Comparison of ENCODE assay signal across 17 cellular contexts in genomic region chr3:195172896-195173295, GRCh38.
"Had no signal": no experiment of that assay in that cellular context is flagged by ENCODE, and none has a peak within 500 bp of the region (broad histone marks: within the 10 kb centered on the region; RNA-seq: fewer than 3 reads in every experiment).

No MANE protein-coding gene starts in this region.

- H3K27ac ChIP-seq: thyroid gland had no signal

- H3K9me3 Mint-ChIP-seq: activated CD4-positive, alpha-beta memory T cell treated with anti-CD3 and anti-CD28 coated beads, Interleukin-2, amount 10 ng/mL, durations not matched to agents 7 days and 5 days; activated naive CD4-positive, alpha-beta T cell treated with anti-CD3 and anti-CD28 coated beads, Interleukin-2, amount 50 U/mL, for 24 hours; nephron progenitor cell; T-helper 2 cell treated with Interferon-gamma antibody and Interleukin-4, amounts not matched to agents 5 μg/mL and 100 μg/mL, for 36 hours had no signal

- H3K27me3 Mint-ChIP-seq: activated CD4-positive, alpha-beta memory T cell treated with anti-CD3 and anti-CD28 coated beads, Interleukin-2, amount 10 ng/mL, durations not matched to agents 7 days and 5 days; activated CD4-positive, alpha-beta T cell treated with anti-CD3 and anti-CD28 coated beads for 36 hours; activated CD8-positive, alpha-beta memory T cell treated with anti-CD3 and anti-CD28 coated beads, Interleukin-2, amount 10 ng/mL, durations not matched to agents 7 days and 5 days; activated naive CD4-positive, alpha-beta T cell treated with anti-CD3 and anti-CD28 coated beads, Interleukin-2, amount 50 U/mL, for 24 hours had no signal

- H3K4me3 ChIP-seq: lung, thyroid gland had no signal

- H3K4me3 Mint-ChIP-seq: activated CD4-positive, alpha-beta memory T cell treated with anti-CD3 and anti-CD28 coated beads, Interleukin-2, amount 10 ng/mL, durations not matched to agents 7 days and 5 days; activated CD4-positive, alpha-beta T cell treated with anti-CD3 and anti-CD28 coated beads for 36 hours; activated CD8-positive, alpha-beta memory T cell treated with anti-CD3 and anti-CD28 coated beads, Interleukin-2, amount 10 ng/mL, durations not matched to agents 7 days and 5 days; activated naive CD4-positive, alpha-beta T cell treated with anti-CD3 and anti-CD28 coated beads, Interleukin-2, amount 50 U/mL, for 24 hours; T-helper 2 cell treated with Interferon-gamma antibody and Interleukin-4, amounts not matched to agents 5 μg/mL and 100 μg/mL, for 36 hours had no signal

- DNase-seq: activated CD4-positive, alpha-beta memory T cell treated with anti-CD3 and anti-CD28 coated beads, Interleukin-2, amount 10 ng/mL, durations not matched to agents 7 days and 5 days; activated CD4-positive, alpha-beta T cell treated with anti-CD3 and anti-CD28 coated beads for 36 hours; activated CD8-positive, alpha-beta memory T cell treated with anti-CD3 and anti-CD28 coated beads, Interleukin-2, amount 10 ng/mL, durations not matched to agents 7 days and 5 days; effector memory CD4-positive, alpha-beta T cell; foreskin melanocyte; head of caudate nucleus; kidney; midbrain; nephron progenitor cell; stimulated activated CD8-positive, alpha-beta memory T cell treated with anti-CD3 and anti-CD28 coated beads, Interleukin-4, amount 100 ng/mL, for 48 hours; stimulated activated naive CD4-positive, alpha-beta T cell had no signal

- H3K27me3 ChIP-seq: thyroid gland had no signal

- H3K4me1 Mint-ChIP-seq: activated CD4-positive, alpha-beta memory T cell treated with anti-CD3 and anti-CD28 coated beads, Interleukin-2, amount 10 ng/mL, durations not matched to agents 7 days and 5 days; activated CD4-positive, alpha-beta T cell treated with anti-CD3 and anti-CD28 coated beads for 36 hours; activated CD8-positive, alpha-beta memory T cell treated with anti-CD3 and anti-CD28 coated beads, Interleukin-2, amount 10 ng/mL, durations not matched to agents 7 days and 5 days had no signal

- H3K36me3 ChIP-seq: thyroid gland had no signal

- H3K27ac Mint-ChIP-seq: activated CD4-positive, alpha-beta memory T cell treated with anti-CD3 and anti-CD28 coated beads, Interleukin-2, amount 10 ng/mL, durations not matched to agents 7 days and 5 days; activated CD4-positive, alpha-beta T cell treated with anti-CD3 and anti-CD28 coated beads for 36 hours; activated CD8-positive, alpha-beta memory T cell treated with anti-CD3 and anti-CD28 coated beads, Interleukin-2, amount 10 ng/mL, durations not matched to agents 7 days and 5 days; activated naive CD4-positive, alpha-beta T cell treated with anti-CD3 and anti-CD28 coated beads, Interleukin-2, amount 50 U/mL, for 24 hours; T-helper 2 cell treated with Interferon-gamma antibody and Interleukin-4, amounts not matched to agents 5 μg/mL and 100 μg/mL, for 36 hours had no signal

- H3K9me3 ChIP-seq: thyroid gland had no signal

- FAIRE-seq: kidney, TTC549 had no signal

- ATAC-seq: activated CD8-positive, alpha-beta memory T cell treated with anti-CD3 and anti-CD28 coated beads, Interleukin-2, amount 10 ng/mL, durations not matched to agents 7 days and 5 days; left lobe of liver had no signal

- H3K36me3 Mint-ChIP-seq: activated CD8-positive, alpha-beta memory T cell treated with anti-CD3 and anti-CD28 coated beads, Interleukin-2, amount 10 ng/mL, durations not matched to agents 7 days and 5 days had no signal
